Comparison of ENCODE assay signal across 1 cellular context in the genomic region with DNA sequence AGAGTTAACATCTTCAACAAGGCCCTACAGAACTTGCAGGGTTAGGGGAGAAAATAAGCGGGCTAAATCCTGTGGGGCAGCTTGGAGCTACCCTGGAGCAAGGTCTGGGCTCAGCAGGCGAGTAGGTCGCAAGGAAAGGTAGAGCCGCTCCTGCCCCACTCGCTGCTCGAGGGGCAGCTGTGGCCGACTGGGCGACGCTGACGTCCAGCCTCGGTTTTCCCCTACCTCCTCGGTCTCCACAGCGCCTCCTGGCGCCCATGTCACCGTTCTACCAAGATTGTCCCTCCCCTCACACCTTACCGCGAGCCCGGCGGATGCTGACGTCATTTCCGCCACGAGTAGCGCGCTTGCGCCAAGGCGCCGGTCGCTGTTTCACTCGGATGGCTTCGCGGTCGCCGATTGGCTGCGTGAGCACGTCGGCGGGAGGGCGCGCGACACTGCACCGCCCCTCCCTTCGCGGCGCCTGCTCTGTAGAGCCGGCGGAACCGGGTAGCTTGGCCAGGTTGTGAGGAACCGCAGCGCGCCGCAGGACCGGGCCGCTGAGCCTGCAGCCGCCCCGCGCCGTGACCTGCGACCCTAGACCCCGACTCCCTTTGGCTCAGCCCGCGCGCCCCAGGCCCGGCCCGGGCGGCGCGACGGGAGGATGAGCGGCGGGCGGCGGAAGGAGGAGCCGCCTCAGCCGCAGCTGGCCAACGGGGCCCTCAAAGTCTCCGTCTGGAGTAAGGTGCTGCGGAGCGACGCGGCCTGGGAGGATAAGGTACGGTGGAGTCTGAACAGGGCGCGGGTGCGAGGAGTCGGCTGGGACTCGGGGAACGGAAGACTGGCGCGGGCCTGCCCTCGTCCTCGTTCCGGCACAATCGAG.
TF ChIP-seq lines count a peak whose summit lies in the region.

RAB5IF (plus strand) TSS at position 471 of the 862 bp plus-strand sequence; CDS start at position 644, 173 bp downstream.

TF ChIP-seq in HEK293, 187 proteins besides CTCF, POLR2A, EP300 and RAD21 (continued from another document and continues in another):
- TF ChIP-seq ZNF26 (tag by site-specific recombination; IDR thresholded peaks at IDR 0.05) (no peak), ZNF175 (tag by site-specific recombination; IDR thresholded peaks at IDR 0.05) (no peak), ZNF621 (tag by site-specific recombination; IDR thresholded peaks at IDR 0.05) (no peak), ZNF280D (tag by site-specific recombination; IDR thresholded peaks at IDR 0.05) (no peak), ZNF76 (tag by site-specific recombination; IDR thresholded peaks at IDR 0.05; ENCODE audit: borderline replicate concordance, low read depth) (0 out of 2 replicates have a peak, but pooled peaks have one; percentile 23), GLIS2 (tag by site-specific recombination; IDR thresholded peaks at IDR 0.05) (no peak), SETDB1 (IDR thresholded peaks at IDR 0.05; ENCODE audit: insufficient read length, low read length) (no peak), KLF8 (tag by site-specific recombination; IDR thresholded peaks at IDR 0.05) (peak; percentile 64; the same call in 1 of the 2 replicates), ZNF677 (tag by site-specific recombination; IDR thresholded peaks at IDR 0.05) (no peak), YY2 (tag by site-specific recombination; IDR thresholded peaks at IDR 0.05) (peak; percentile 32; the same call in 1 of the 2 replicates), ZNF624 (tag by site-specific recombination; IDR thresholded peaks at IDR 0.05) (no peak), ZBTB48 (tag by site-specific recombination; IDR thresholded peaks at IDR 0.05) (no peak), KLF7 (tag by site-specific recombination; IDR thresholded peaks at IDR 0.05; ENCODE audit: borderline replicate concordance) (no peak), SP2 (tag by site-specific recombination; IDR thresholded peaks at IDR 0.05) (peak; percentile 99), ZNF610 (tag by site-specific recombination; IDR thresholded peaks at IDR 0.05; ENCODE audit: borderline replicate concordance) (peak; percentile 89; the same call in 1 of the 2 replicates), ZNF202 (tag by site-specific recombination; IDR thresholded peaks at IDR 0.05; ENCODE audit: borderline replicate concordance) (no peak), ZNF132 (tag by site-specific recombination; IDR thresholded peaks at IDR 0.05; ENCODE audit: borderline replicate concordance) (no peak), ZNF518A (tag by site-specific recombination; conservative IDR thresholded peaks at IDR 0.05; ENCODE audit: low read depth) (peak; percentile 87), HOXD13 (CRISPR knock-in tag; IDR thresholded peaks at IDR 0.05; ENCODE audit: borderline replicate concordance) (no peak), ZNF433 (tag by site-specific recombination; IDR thresholded peaks at IDR 0.05; ENCODE audit: low read depth) (no peak), ZSCAN23 (tag by site-specific recombination; IDR thresholded peaks at IDR 0.05) (0 out of 2 replicates have a peak, but pooled peaks have one; percentile 33), ZBTB1 (tag by site-specific recombination; IDR thresholded peaks at IDR 0.05) (no peak), ZFP37 (tag by site-specific recombination; IDR thresholded peaks at IDR 0.05) (no peak), ZNF341 (tag by site-specific recombination; IDR thresholded peaks at IDR 0.05; ENCODE audit: low read depth) (peak; percentile 84), ZNF548 (tag by site-specific recombination; IDR thresholded peaks at IDR 0.05) (no peak), ZNF707 (tag by site-specific recombination; IDR thresholded peaks at IDR 0.05) (no peak), SP7 (tag by site-specific recombination; IDR thresholded peaks at IDR 0.05) (peak; percentile 88), BCL11A (tag by site-specific recombination; IDR thresholded peaks at IDR 0.05; ENCODE audit: low read depth) (peak; percentile 58; the same call in 1 of the 2 replicates), HOXC10 (CRISPR knock-in tag; IDR thresholded peaks at IDR 0.05) (no peak), ZNF335 (tag by site-specific recombination; conservative IDR thresholded peaks at IDR 0.05) (peak; percentile 99), ZFP69B (tag by site-specific recombination; IDR thresholded peaks at IDR 0.05) (0 out of 2 replicates have a peak, but pooled peaks have one; percentile 64)
- TF ChIP-seq, protein P1, sequence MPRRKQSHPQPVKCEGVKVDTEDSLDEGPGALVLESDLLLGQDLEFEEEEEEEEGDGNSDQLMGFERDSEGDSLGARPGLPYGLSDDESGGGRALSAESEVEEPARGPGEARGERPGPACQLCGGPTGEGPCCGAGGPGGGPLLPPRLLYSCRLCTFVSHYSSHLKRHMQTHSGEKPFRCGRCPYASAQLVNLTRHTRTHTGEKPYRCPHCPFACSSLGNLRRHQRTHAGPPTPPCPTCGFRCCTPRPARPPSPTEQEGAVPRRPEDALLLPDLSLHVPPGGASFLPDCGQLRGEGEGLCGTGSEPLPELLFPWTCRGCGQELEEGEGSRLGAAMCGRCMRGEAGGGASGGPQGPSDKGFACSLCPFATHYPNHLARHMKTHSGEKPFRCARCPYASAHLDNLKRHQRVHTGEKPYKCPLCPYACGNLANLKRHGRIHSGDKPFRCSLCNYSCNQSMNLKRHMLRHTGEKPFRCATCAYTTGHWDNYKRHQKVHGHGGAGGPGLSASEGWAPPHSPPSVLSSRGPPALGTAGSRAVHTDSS (tag by site-specific recombination; IDR thresholded peaks at IDR 0.05), result no peak
- TF ChIP-seq, protein P2, sequence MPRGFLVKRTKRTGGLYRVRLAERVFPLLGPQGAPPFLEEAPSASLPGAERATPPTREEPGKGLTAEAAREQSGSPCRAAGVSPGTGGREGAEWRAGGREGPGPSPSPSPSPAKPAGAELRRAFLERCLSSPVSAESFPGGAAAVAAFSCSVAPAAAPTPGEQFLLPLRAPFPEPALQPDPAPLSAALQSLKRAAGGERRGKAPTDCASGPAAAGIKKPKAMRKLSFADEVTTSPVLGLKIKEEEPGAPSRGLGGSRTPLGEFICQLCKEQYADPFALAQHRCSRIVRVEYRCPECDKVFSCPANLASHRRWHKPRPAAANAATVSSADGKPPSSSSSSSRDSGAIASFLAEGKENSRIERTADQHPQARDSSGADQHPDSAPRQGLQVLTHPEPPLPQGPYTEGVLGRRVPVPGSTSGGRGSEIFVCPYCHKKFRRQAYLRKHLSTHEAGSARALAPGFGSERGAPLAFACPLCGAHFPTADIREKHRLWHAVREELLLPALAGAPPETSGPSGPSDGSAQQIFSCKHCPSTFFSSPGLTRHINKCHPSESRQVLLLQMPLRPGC (tag by site-specific recombination; IDR thresholded peaks at IDR 0.05), result peak; percentile 79
- TF ChIP-seq, protein P3, sequence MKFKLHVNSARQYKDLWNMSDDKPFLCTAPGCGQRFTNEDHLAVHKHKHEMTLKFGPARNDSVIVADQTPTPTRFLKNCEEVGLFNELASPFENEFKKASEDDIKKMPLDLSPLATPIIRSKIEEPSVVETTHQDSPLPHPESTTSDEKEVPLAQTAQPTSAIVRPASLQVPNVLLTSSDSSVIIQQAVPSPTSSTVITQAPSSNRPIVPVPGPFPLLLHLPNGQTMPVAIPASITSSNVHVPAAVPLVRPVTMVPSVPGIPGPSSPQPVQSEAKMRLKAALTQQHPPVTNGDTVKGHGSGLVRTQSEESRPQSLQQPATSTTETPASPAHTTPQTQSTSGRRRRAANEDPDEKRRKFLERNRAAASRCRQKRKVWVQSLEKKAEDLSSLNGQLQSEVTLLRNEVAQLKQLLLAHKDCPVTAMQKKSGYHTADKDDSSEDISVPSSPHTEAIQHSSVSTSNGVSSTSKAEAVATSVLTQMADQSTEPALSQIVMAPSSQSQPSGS (tag by site-specific recombination; IDR thresholded peaks at IDR 0.05; ENCODE audit: low read depth), result peak; percentile 100
- TF ChIP-seq, protein P4, sequence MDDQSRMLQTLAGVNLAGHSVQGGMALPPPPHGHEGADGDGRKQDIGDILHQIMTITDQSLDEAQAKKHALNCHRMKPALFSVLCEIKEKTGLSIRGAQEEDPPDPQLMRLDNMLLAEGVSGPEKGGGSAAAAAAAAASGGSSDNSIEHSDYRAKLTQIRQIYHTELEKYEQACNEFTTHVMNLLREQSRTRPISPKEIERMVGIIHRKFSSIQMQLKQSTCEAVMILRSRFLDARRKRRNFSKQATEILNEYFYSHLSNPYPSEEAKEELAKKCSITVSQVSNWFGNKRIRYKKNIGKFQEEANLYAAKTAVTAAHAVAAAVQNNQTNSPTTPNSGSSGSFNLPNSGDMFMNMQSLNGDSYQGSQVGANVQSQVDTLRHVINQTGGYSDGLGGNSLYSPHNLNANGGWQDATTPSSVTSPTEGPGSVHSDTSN (CRISPR knock-in tag; IDR thresholded peaks at IDR 0.05), result peak; percentile 74; the same call in 1 of the 2 replicates
- TF ChIP-seq, protein P5, sequence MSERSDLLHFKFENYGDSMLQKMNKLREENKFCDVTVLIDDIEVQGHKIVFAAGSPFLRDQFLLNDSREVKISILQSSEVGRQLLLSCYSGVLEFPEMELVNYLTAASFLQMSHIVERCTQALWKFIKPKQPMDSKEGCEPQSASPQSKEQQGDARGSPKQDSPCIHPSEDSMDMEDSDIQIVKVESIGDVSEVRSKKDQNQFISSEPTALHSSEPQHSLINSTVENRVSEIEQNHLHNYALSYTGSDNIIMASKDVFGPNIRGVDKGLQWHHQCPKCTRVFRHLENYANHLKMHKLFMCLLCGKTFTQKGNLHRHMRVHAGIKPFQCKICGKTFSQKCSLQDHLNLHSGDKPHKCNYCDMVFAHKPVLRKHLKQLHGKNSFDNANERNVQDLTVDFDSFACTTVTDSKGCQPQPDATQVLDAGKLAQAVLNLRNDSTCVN (tag by site-specific recombination; optimal IDR thresholded peaks at IDR 0.05), result peak; percentile 98
- TF ChIP-seq, protein P6, sequence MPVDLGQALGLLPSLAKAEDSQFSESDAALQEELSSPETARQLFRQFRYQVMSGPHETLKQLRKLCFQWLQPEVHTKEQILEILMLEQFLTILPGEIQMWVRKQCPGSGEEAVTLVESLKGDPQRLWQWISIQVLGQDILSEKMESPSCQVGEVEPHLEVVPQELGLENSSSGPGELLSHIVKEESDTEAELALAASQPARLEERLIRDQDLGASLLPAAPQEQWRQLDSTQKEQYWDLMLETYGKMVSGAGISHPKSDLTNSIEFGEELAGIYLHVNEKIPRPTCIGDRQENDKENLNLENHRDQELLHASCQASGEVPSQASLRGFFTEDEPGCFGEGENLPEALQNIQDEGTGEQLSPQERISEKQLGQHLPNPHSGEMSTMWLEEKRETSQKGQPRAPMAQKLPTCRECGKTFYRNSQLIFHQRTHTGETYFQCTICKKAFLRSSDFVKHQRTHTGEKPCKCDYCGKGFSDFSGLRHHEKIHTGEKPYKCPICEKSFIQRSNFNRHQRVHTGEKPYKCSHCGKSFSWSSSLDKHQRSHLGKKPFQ (tag by site-specific recombination; IDR thresholded peaks at IDR 0.05), result no peak
